Comparison of ENCODE assay signal across 1 cellular context in genomic region chr6:79777713-79778579, GRCh38.
TF ChIP-seq lines count a peak whose summit lies in the region.

No MANE protein-coding gene starts in this region.

TF ChIP-seq in HepG2, 621 proteins besides CTCF, POLR2A, EP300 and RAD21 (continued from another document and continues in another):
- TF ChIP-seq PTBP1 (IDR thresholded peaks at IDR 0.05; ENCODE audit: low read depth, low read length, poor library complexity, severe bottlenecking) (no peak), TSC22D2 (CRISPR knock-in tag; IDR thresholded peaks at IDR 0.05; ENCODE audit: borderline replicate concordance) (0 out of 2 replicates have a peak, but pooled peaks have one; percentile 61), CENPT (CRISPR knock-in tag; IDR thresholded peaks at IDR 0.05; ENCODE audit: low read depth) (no peak), PRDM4 (CRISPR knock-in tag; IDR thresholded peaks at IDR 0.05; ENCODE audit: borderline replicate concordance) (no peak), BRCA1 (CRISPR knock-in tag; IDR thresholded peaks at IDR 0.05) (no peak; the same call in 1 of the 2 replicates), WIZ (CRISPR knock-in tag; IDR thresholded peaks at IDR 0.05) (0 out of 2 replicates have a peak, but pooled peaks have one; percentile 52), NR2F6 (IDR thresholded peaks at IDR 0.05) (no peak), NR2F6 (CRISPR knock-in tag; IDR thresholded peaks at IDR 0.05) (no peak), AGO1 (IDR thresholded peaks at IDR 0.05; ENCODE audit: low read depth, low read length, poor library complexity, severe bottlenecking) (peak; percentile 42), GRHL1 (CRISPR knock-in tag; conservative IDR thresholded peaks at IDR 0.05) (no peak), ZNF337 (CRISPR knock-in tag; IDR thresholded peaks at IDR 0.05; ENCODE audit: borderline replicate concordance, low read depth) (no peak), NFIC (IDR thresholded peaks at IDR 0.05; ENCODE audit: low read length) (no peak), ZNF44 (CRISPR knock-in tag; IDR thresholded peaks at IDR 0.05) (no peak), FOXA3 (CRISPR knock-in tag; IDR thresholded peaks at IDR 0.05) (no peak), ZNF547 (CRISPR knock-in tag; IDR thresholded peaks at IDR 0.05) (0 out of 2 replicates have a peak, but pooled peaks have one; percentile 38), MEF2D (CRISPR knock-in tag; IDR thresholded peaks at IDR 0.05) (peak; percentile 22; the same call in 1 of the 2 replicates), THRA (CRISPR knock-in tag; IDR thresholded peaks at IDR 0.05; ENCODE audit: borderline replicate concordance) (peak; percentile 32; the same call in 1 of the 2 replicates), ADNP (CRISPR knock-in tag; IDR thresholded peaks at IDR 0.05) (peak; percentile 67; the same call in 1 of the 2 replicates), KDM4B (CRISPR knock-in tag; IDR thresholded peaks at IDR 0.05) (no peak), AHR (CRISPR knock-in tag; IDR thresholded peaks at IDR 0.05) (peak; percentile 54; the same call in 1 of the 2 replicates), ZFP41 (CRISPR knock-in tag; IDR thresholded peaks at IDR 0.05; ENCODE audit: borderline replicate concordance) (no peak), PAWR (CRISPR knock-in tag; IDR thresholded peaks at IDR 0.05; ENCODE audit: borderline replicate concordance) (no peak), MIER3 (CRISPR knock-in tag; IDR thresholded peaks at IDR 0.05; ENCODE audit: borderline replicate concordance) (no peak), SUZ12 (IDR thresholded peaks at IDR 0.05; ENCODE audit: low read depth, low read length) (no peak), HNRNPH1 (optimal IDR thresholded peaks at IDR 0.05; ENCODE audit: low read depth, low read length) (no peak), RBAK (CRISPR knock-in tag; IDR thresholded peaks at IDR 0.05) (no peak), NFIB (CRISPR knock-in tag; IDR thresholded peaks at IDR 0.05; ENCODE audit: borderline replicate concordance) (no peak), SALL2 (CRISPR knock-in tag; IDR thresholded peaks at IDR 0.05) (peak; percentile 85; the same call in 1 of the 2 replicates), PHF8 (CRISPR knock-in tag; IDR thresholded peaks at IDR 0.05) (peak; percentile 48; the same call in 1 of the 2 replicates), ZNF839 (CRISPR knock-in tag; IDR thresholded peaks at IDR 0.05; ENCODE audit: borderline replicate concordance) (no peak), TFDP2 (CRISPR knock-in tag; IDR thresholded peaks at IDR 0.05) (no peak), MED8 (CRISPR knock-in tag; IDR thresholded peaks at IDR 0.05; ENCODE audit: insufficient replicate concordance) (no peak), MXD3 (CRISPR knock-in tag; IDR thresholded peaks at IDR 0.05) (peak; percentile 74), CHD4 (IDR thresholded peaks at IDR 0.05; ENCODE audit: borderline replicate concordance, low read length) (no peak), ZNF605 (CRISPR knock-in tag; IDR thresholded peaks at IDR 0.05) (no peak), SYNCRIP (IDR thresholded peaks at IDR 0.05; ENCODE audit: insufficient read depth, low read depth, low read length) (no peak), NR0B2 (CRISPR knock-in tag; IDR thresholded peaks at IDR 0.05) (no peak), FOXP1 (IDR thresholded peaks at IDR 0.05) (no peak), FOXP1 (CRISPR knock-in tag; IDR thresholded peaks at IDR 0.05) (no peak), TRAFD1 (CRISPR knock-in tag; IDR thresholded peaks at IDR 0.05; ENCODE audit: borderline replicate concordance) (0 out of 2 replicates have a peak, but pooled peaks have one; percentile 35), KAT8 (CRISPR knock-in tag; IDR thresholded peaks at IDR 0.05) (peak; percentile 58), ZNF768 (CRISPR knock-in tag; IDR thresholded peaks at IDR 0.05) (peak; percentile 39; the same call in 1 of the 2 replicates), NFKB2 (CRISPR knock-in tag; IDR thresholded peaks at IDR 0.05; ENCODE audit: borderline replicate concordance) (peak; percentile 76; the same call in 1 of the 2 replicates), ZNF256 (CRISPR knock-in tag; conservative IDR thresholded peaks at IDR 0.05) (no peak), HIC2 (CRISPR knock-in tag; IDR thresholded peaks at IDR 0.05; ENCODE audit: low read depth) (no peak), ZSCAN29 (CRISPR knock-in tag; conservative IDR thresholded peaks at IDR 0.05) (no peak), IRF2 (CRISPR knock-in tag; IDR thresholded peaks at IDR 0.05) (0 out of 2 replicates have a peak, but pooled peaks have one; percentile 33), SETDB1 (CRISPR knock-in tag; IDR thresholded peaks at IDR 0.05; ENCODE audit: borderline replicate concordance) (no peak), ZNF782 (CRISPR knock-in tag; IDR thresholded peaks at IDR 0.05; ENCODE audit: borderline replicate concordance) (no peak), SIN3A (IDR thresholded peaks at IDR 0.05; ENCODE audit: borderline replicate concordance, low read depth, low read length) (no peak), RFX5 (IDR thresholded peaks at IDR 0.05; ENCODE audit: low read depth, low read length) (no peak), TEF (CRISPR knock-in tag; IDR thresholded peaks at IDR 0.05) (no peak), HNRNPK (IDR thresholded peaks at IDR 0.05; ENCODE audit: low read depth, low read length, poor library complexity, severe bottlenecking) (no peak), EZH2 (conservative IDR thresholded peaks at IDR 0.05; ENCODE audit: low read depth, low read length) (no peak), HOXA3 (CRISPR knock-in tag; IDR thresholded peaks at IDR 0.05) (0 out of 2 replicates have a peak, but pooled peaks have one; percentile 24), ZNF17 (CRISPR knock-in tag; IDR thresholded peaks at IDR 0.05) (no peak), ZNF615 (CRISPR knock-in tag; IDR thresholded peaks at IDR 0.05; ENCODE audit: borderline replicate concordance) (0 out of 2 replicates have a peak, but pooled peaks have one; percentile 48), XBP1 (CRISPR knock-in tag; IDR thresholded peaks at IDR 0.05) (0 out of 2 replicates have a peak, but pooled peaks have one; percentile 26), FOXO4 (CRISPR knock-in tag; conservative IDR thresholded peaks at IDR 0.05) (0 out of 2 replicates have a peak, but pooled peaks have one; percentile 72), ZSCAN25 (CRISPR knock-in tag; IDR thresholded peaks at IDR 0.05) (no peak), THAP11 (CRISPR knock-in tag; IDR thresholded peaks at IDR 0.05) (0 out of 2 replicates have a peak, but pooled peaks have one; percentile 31), HNRNPLL (IDR thresholded peaks at IDR 0.05; ENCODE audit: low read depth, low read length, poor library complexity, severe bottlenecking) (peak; percentile 67), MAF1 (CRISPR knock-in tag; IDR thresholded peaks at IDR 0.05; ENCODE audit: borderline replicate concordance) (0 out of 2 replicates have a peak, but pooled peaks have one; percentile 21)
